Comparison of ENCODE assay signal across 13 cellular contexts in genomic region chr1:199272107-199272506, GRCh38.
DNase-seq lines count a peak whose midpoint lies in the region; ATAC-seq and TF ChIP-seq lines count a peak whose summit lies in the region.
"Had no signal": no experiment of that assay in that cellular context is flagged by ENCODE, and none has a peak within 500 bp of the region (broad histone marks: within the 10 kb centered on the region; RNA-seq: fewer than 3 reads in every experiment).

No MANE protein-coding gene starts in this region.

- no peaks in the 10 kb centered on the region for H3K27me3 ChIP-seq in gastrocnemius medialis

- no peak overlapping the region for H3K27ac ChIP-seq in gastrocnemius medialis

- H3K4me3 ChIP-seq in AG09309 (ENCODE audit: control insufficient read depth, low read depth, low read length), result no peak overlapping the region
- H3K4me3 ChIP-seq in choroid plexus epithelial cell (ENCODE audit: low read depth, low read length), result no peak overlapping the region
- H3K4me3 ChIP-seq in gastrocnemius medialis, result no peak overlapping the region

- in situ Hi-C loops in gastrocnemius medialis (cut with MboI; ENCODE audit: low sequenced_read_pairs in 4 of 4), result no loop called here

- DNase-seq in AG09309 (ENCODE audit: low read depth) (peak; percentile 87), M059J (ENCODE audit: low read depth) (peak; percentile 92), choroid plexus epithelial cell (ENCODE audit: low read depth) (peak; percentile 97), myocyte (ENCODE audit: low read depth) (peak; percentile 67), HK-2 (ENCODE audit: unreplicated experiment) (no peak), RPMI8226 (no peak), gastrocnemius medialis (no peak)
- DNase-seq: activated CD4-positive, CD25-positive, alpha-beta regulatory T cell treated with anti-CD3 and anti-CD28 coated beads, Interleukin-2, amount 50 U/mL, for 72 hours; hypothalamus; naive B cell; NCI-H2029 treated with DMSO at 0.1 percent for 48 hours had no signal

- TF ChIP-seq POLR2A in gastrocnemius medialis (IDR thresholded peaks at IDR 0.05), result no peak

- TF ChIP-seq CTCF in AG09309 (IDR thresholded peaks at IDR 0.05; ENCODE audit: control insufficient read depth, insufficient read depth, low read depth, low read length, missing control alignments), result no peak
- no peak for TF ChIP-seq CTCF in choroid plexus epithelial cell (conservative IDR thresholded peaks at IDR 0.05; ENCODE audit: low read depth, low read length)
- no peak for TF ChIP-seq CTCF in gastrocnemius medialis (IDR thresholded peaks at IDR 0.05 in 4 of 5, conservative IDR thresholded peaks at IDR 0.05 in 1 of 5)

- no peaks in the 10 kb centered on the region for H3K9me3 ChIP-seq in gastrocnemius medialis

- intact Hi-C loops in gastrocnemius medialis (cut with DNase I; ENCODE audit: low total_unique reads), result no loop called here

- H3K36me3 ChIP-seq in gastrocnemius medialis, result no peaks in the 10 kb centered on the region

- H3K4me1 ChIP-seq in gastrocnemius medialis, result peaks cover 0 to 17% of the 10 kb centered on the region in 2 donors

- ATAC-seq in HG02840 (IDR thresholded peaks at IDR 0.05; ENCODE audit: low FRiP score, unreplicated experiment) (no peak), gastrocnemius medialis (no peak)
- ATAC-seq: stimulated activated memory B cell treated with anti-CD40 and anti-IgM and Interleukin-4, amounts not matched to agents 10 μg/mL and 1 μg/mL and 100 μg/mL, for 72 hours had no signal

Comparison
In these comparisons a context has a peak if more than half of its experiments do, and no peak if none do; other contexts are left out.
1. DNase-seq: peak in AG09309 (single experiment), M059J (single experiment), choroid plexus epithelial cell (single experiment) and myocyte (single experiment); none in HK-2 (single experiment), RPMI8226 (single experiment) and gastrocnemius medialis (0 of 2).